Comparison of ENCODE assay signal across 30 cellular contexts in the genomic region with DNA sequence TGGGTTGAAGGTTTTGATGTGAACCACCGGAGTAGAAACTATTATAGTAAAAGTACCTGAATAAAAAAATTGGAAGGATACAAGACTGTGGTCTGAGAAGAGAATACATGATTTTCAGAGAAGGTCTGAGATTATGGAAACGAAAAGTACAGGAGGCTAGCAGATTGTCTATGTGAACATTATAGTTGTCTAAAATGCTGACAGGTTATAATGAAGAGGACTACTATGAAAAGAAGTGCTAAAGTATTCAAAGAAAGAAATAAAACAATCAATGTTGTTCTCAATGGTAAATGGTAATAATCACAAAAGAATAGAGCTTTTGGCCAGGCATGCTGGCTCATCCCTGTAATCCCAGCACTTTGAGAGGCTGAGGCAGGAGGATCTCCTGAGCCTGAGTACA.
"Had no signal": no experiment of that assay in that cellular context is flagged by ENCODE, and none has a peak within 500 bp of the region (broad histone marks: within the 10 kb centered on the region; RNA-seq: fewer than 3 reads in every experiment).

No MANE protein-coding gene starts in this region.

- H3K36me3 ChIP-seq: MG63 had no signal

- H3K9me3 Mint-ChIP-seq: activated CD8-positive, alpha-beta T cell treated with anti-CD3 and anti-CD28 coated beads for 36 hours; activated naive CD4-positive, alpha-beta T cell treated with anti-CD3 and anti-CD28 coated beads, Interleukin-2, amount 10 ng/mL, durations not matched to agents 7 days and 5 days; activated T-cell treated with anti-CD3 and anti-CD28 coated beads, Interleukin-2, amount 50 U/mL, for 72 hours; activated T-helper 2 cell treated with anti-CD3 and anti-CD28 coated beads, Interferon-gamma antibody, Interleukin-2, Interleukin-4, amounts not matched to agents 10 μg/mL and 5 μg/mL and 100 μg/mL, durations not matched to agents 14 hours and 24 hours and 36 hours; brain; central memory CD8-positive, alpha-beta T cell; T-cell had no signal

- H3K27me3 ChIP-seq: MG63 had no signal

- ATAC-seq: activated CD4-positive, CD25-positive, alpha-beta regulatory T cell treated with anti-CD3 and anti-CD28 coated beads, Interleukin-2, amount 50 U/mL, for 24 hours; activated CD8-positive, alpha-beta T cell treated with anti-CD3 and anti-CD28 coated beads for 36 hours; activated T-cell treated with anti-CD3 and anti-CD28 coated beads, Interleukin-2, amount 50 U/mL, for 72 hours; Panc1; Right ventricle myocardium inferior; T-cell had no signal

- H3K27me3 Mint-ChIP-seq: activated CD8-positive, alpha-beta T cell treated with anti-CD3 and anti-CD28 coated beads for 36 hours; activated naive CD4-positive, alpha-beta T cell treated with anti-CD3 and anti-CD28 coated beads, Interleukin-2, amount 10 ng/mL, durations not matched to agents 7 days and 5 days; central memory CD8-positive, alpha-beta T cell; T-cell had no signal

- H3K27ac Mint-ChIP-seq: activated CD8-positive, alpha-beta T cell treated with anti-CD3 and anti-CD28 coated beads for 36 hours; activated naive CD4-positive, alpha-beta T cell treated with anti-CD3 and anti-CD28 coated beads, Interleukin-2, amount 10 ng/mL, durations not matched to agents 7 days and 5 days; activated T-cell treated with anti-CD3 and anti-CD28 coated beads, Interleukin-2, amount 50 U/mL, for 72 hours; activated T-helper 2 cell treated with anti-CD3 and anti-CD28 coated beads, Interferon-gamma antibody, Interleukin-2, Interleukin-4, amounts not matched to agents 10 μg/mL and 5 μg/mL and 100 μg/mL, durations not matched to agents 14 hours and 24 hours and 36 hours; T-cell had no signal

- H3K4me3 ChIP-seq: MG63, SK-N-MC had no signal

- H3K27ac ChIP-seq: KMS-11, VCaP had no signal

- H3K4me1 Mint-ChIP-seq: activated naive CD4-positive, alpha-beta T cell treated with anti-CD3 and anti-CD28 coated beads, Interleukin-2, amount 10 ng/mL, durations not matched to agents 7 days and 5 days had no signal

- H3K4me3 Mint-ChIP-seq: activated CD8-positive, alpha-beta T cell treated with anti-CD3 and anti-CD28 coated beads for 36 hours; activated naive CD4-positive, alpha-beta T cell treated with anti-CD3 and anti-CD28 coated beads, Interleukin-2, amount 10 ng/mL, durations not matched to agents 7 days and 5 days; activated T-cell treated with anti-CD3 and anti-CD28 coated beads, Interleukin-2, amount 50 U/mL, for 72 hours; brain; central memory CD8-positive, alpha-beta T cell; T-cell had no signal

- DNase-seq: activated CD4-positive, alpha-beta T cell treated with anti-CD3 and anti-CD28 coated beads for 4 hours; activated CD8-positive, alpha-beta memory T cell treated with anti-CD3 and anti-CD28 coated beads, Interleukin-2, amount 50 U/mL, for 4 hours; activated CD8-positive, alpha-beta T cell treated with anti-CD3 and anti-CD28 coated beads for 36 hours; activated gamma-delta T cell treated with Interleukin-2 at 50 U/mL for 16 hours; activated naive CD4-positive, alpha-beta T cell treated with anti-CD3 and anti-CD28 coated beads, Interleukin-2, amount 10 ng/mL, durations not matched to agents 7 days and 5 days; activated T-cell treated with anti-CD3 and anti-CD28 coated beads, Interleukin-2, amount 50 U/mL, for 72 hours; amygdala; MG63; MV-4-11; NCI-H1092 treated with DMSO at 0.1 percent for 48 hours; NCI-H1417 treated with DMSO at 0.1 percent for 48 hours; NCI-H1694; NCI-H2029; NCI-H2107; NCI-H345; NCI-H510A; NCI-H526 treated with DMSO at 0.1 percent for 48 hours; NK-92 treated with Interleukin-12 subunit alpha and Interleukin-12 subunit beta, amount 100 ng/mL, for 24 hours; OCI-M1; RPMI8226; T-cell had no signal

- H3K9me3 ChIP-seq: MG63 had no signal
